Comparison of ENCODE assay signal across 1 cellular context in genomic region chr1:154485905-154486304, GRCh38.
TF ChIP-seq lines count a peak whose summit lies in the region.

No MANE protein-coding gene starts in this region.

TF ChIP-seq in K562, 482 proteins besides CTCF, POLR2A, EP300 and RAD21:
- TF ChIP-seq PBX2 (CRISPR knock-in tag; IDR thresholded peaks at IDR 0.05; ENCODE audit: low read depth) = no peak
- peak; percentile 61 for TF ChIP-seq PBX2 (tag; conservative IDR thresholded peaks at IDR 0.05; ENCODE audit: low read depth)
- no peak for TF ChIP-seq ZNF280B (CRISPR knock-in tag; IDR thresholded peaks at IDR 0.05)
- no peak for TF ChIP-seq CBX3 (IDR thresholded peaks at IDR 0.05; ENCODE audit: borderline replicate concordance in 1 of 2, low read length in 2 of 2)
- no peak for TF ChIP-seq RBM34 (IDR thresholded peaks at IDR 0.05; ENCODE audit: borderline replicate concordance, insufficient read depth, low read length)
- TF ChIP-seq MEIS2 (IDR thresholded peaks at IDR 0.05; ENCODE audit: partially characterized antibody) = peak; percentile 20
- no peak for TF ChIP-seq YY1 (IDR thresholded peaks at IDR 0.05; ENCODE audit: borderline replicate concordance in 1 of 3, control insufficient read depth in 1 of 3, extremely low read depth in 1 of 3, insufficient read depth in 3 of 3, insufficient read length in 1 of 3, insufficient replicate concordance in 2 of 3, low read depth in 1 of 3, low read length in 2 of 3)
- TF ChIP-seq BDP1 (IDR thresholded peaks at IDR 0.05; ENCODE audit: insufficient read depth, insufficient read length) = no peak
